Comparison of ENCODE assay signal across 24 cellular contexts in the genomic region with DNA sequence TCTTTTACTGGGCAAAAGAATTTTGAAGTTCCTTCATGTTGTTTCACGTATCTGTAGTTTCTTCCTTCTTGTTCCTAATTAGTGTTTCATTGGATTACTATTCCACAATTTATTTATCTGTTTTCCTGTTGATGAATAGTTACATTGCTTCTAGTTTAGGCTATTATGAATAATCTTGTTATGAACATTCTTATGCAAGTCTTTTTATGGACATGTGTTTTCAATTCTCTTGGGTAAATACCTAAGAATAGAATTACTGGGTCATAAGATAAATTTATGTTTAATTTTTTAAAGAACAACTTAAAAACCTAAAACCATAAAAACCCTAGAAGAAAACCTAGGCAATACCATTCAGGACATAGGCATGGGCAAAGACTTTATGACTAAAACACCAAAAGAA.
"Had no signal": no experiment of that assay in that cellular context is flagged by ENCODE, and none has a peak within 500 bp of the region (broad histone marks: within the 10 kb centered on the region; RNA-seq: fewer than 3 reads in every experiment).

No MANE protein-coding gene starts in this region.

- H3K27ac ChIP-seq: breast epithelium, dorsolateral prefrontal cortex, esophagus squamous epithelium, hepatocyte, left ventricle myocardium inferior, parathyroid adenoma, suprapubic skin, transverse colon, uterus had no signal

- H3K27me3 ChIP-seq: breast epithelium, dorsolateral prefrontal cortex, esophagus squamous epithelium, hepatocyte, suprapubic skin, transverse colon, uterus had no signal

- FAIRE-seq: colon, frontal cortex had no signal

- H3K36me3 ChIP-seq: breast epithelium, esophagus squamous epithelium, left ventricle myocardium inferior, suprapubic skin, transverse colon, uterus had no signal

- H2AFZ ChIP-seq: hepatocyte, parathyroid adenoma had no signal

- ATAC-seq: effector memory CD8-positive, alpha-beta T cell; right cardiac atrium; T-helper 17 cell had no signal

- DNase-seq: activated B cell treated with CpG ODN at 0.5 μM for 24 hours; activated CD4-positive, alpha-beta memory T cell treated with anti-CD3 and anti-CD28 coated beads for 36 hours; activated CD4-positive, alpha-beta T cell treated with anti-CD3 and anti-CD28 coated beads for 4 hours; activated naive CD4-positive, alpha-beta T cell treated with Interleukin-2 at 50 U/mL for 16 hours; activated naive CD8-positive, alpha-beta T cell treated with anti-CD3 and anti-CD28 coated beads for 36 hours; activated T-cell treated with anti-CD3 and anti-CD28 coated beads, Interleukin-2, amount 50 U/mL, for 48 hours; amniotic stem cell; dorsolateral prefrontal cortex; effector memory CD8-positive, alpha-beta T cell; esophagus squamous epithelium; glutamatergic neuron; left ventricle myocardium inferior; nephron progenitor cell; right cardiac atrium; stimulated activated CD4-positive, alpha-beta T cell treated with anti-CD3 and anti-CD28 coated beads, Interleukin-12 subunit alpha, Interleukin-12 subunit beta, amount 100 ng/mL, for 4 hours; T-helper 17 cell; transverse colon; uterus had no signal

- H3K9me3 ChIP-seq: breast epithelium, esophagus squamous epithelium, transverse colon, uterus had no signal

- H3K4me3 ChIP-seq: breast epithelium, dorsolateral prefrontal cortex, esophagus squamous epithelium, hepatocyte, left ventricle myocardium inferior, suprapubic skin, transverse colon, uterus had no signal

- H3K4me1 ChIP-seq: breast epithelium, esophagus squamous epithelium, left ventricle myocardium inferior, parathyroid adenoma, suprapubic skin, transverse colon, uterus had no signal

- H3K4me2 ChIP-seq: hepatocyte had no signal

- H3K79me2 ChIP-seq: hepatocyte, parathyroid adenoma had no signal

- H3K9ac ChIP-seq: parathyroid adenoma had no signal
